In genomic region chr1:43586136-43586726, GRCh38 we compare ENCODE assay signal across 14 cellular contexts. TPM values are rescaled to one million over a fixed set of nuclear protein-coding genes. Genes with fewer than 3 reads are reported as not detected.
A peak's percentile ranks its signal among the peaks of the same experiment; 100 is the strongest.
DNase-seq lines count a peak whose midpoint lies in the region; ATAC-seq and TF ChIP-seq lines count a peak whose summit lies in the region.
"Had no signal": no experiment of that assay in that cellular context is flagged by ENCODE, and none has a peak within 500 bp of the region (broad histone marks: within the 10 kb centered on the region; RNA-seq: fewer than 3 reads in every experiment).

No MANE protein-coding gene starts in this region.

- H3K36me3 ChIP-seq in NT2/D1 (ENCODE audit: insufficient read depth, insufficient read length, low read length) (peaks cover 90% of the 10 kb centered on the region), HAP-1 (replicated peaks) (peaks cover 25% of the 10 kb centered on the region)

- peak; percentile 48 for DNase-seq in NCI-H2107 (lab: John Stamatoyannopoulos, UW)
- DNase-seq in NT2/D1 (ENCODE audit: low read depth, low spot score) = no peak
- DNase-seq in foreskin keratinocyte = peak; percentile 24 to 47
- DNase-seq in ureter (ENCODE audit: low spot score) = peak; percentile 61
- DNase-seq in HAP-1 (ENCODE audit: low spot score in 2 of 2) = no peak
- DNase-seq: activated CD4-positive, alpha-beta T cell treated with anti-CD3 and anti-CD28 coated beads, Interleukin-2, amount 50 U/mL, for 4 hours; DND-41; lower lobe of right lung; MM.1S; NCI-H446; PC-3 had no signal

- H3K27me3 ChIP-seq in NT2/D1 (ENCODE audit: insufficient read depth, insufficient read length) (no peaks in the 10 kb centered on the region), foreskin keratinocyte (no peaks in the 10 kb centered on the region), HAP-1 (ENCODE audit: low read depth) (no peaks in the 10 kb centered on the region)

- peak overlapping the region; percentile 21 for H3K27ac ChIP-seq in foreskin keratinocyte
- H3K27ac ChIP-seq: lower lobe of right lung had no signal

- H3K4me1 ChIP-seq in NT2/D1 (ENCODE audit: insufficient read depth, insufficient read length) = peaks cover 30% of the 10 kb centered on the region
- H3K4me1 ChIP-seq in foreskin keratinocyte = peaks cover 17% of the 10 kb centered on the region
- no peaks in the 10 kb centered on the region for H3K4me1 ChIP-seq in HAP-1
- H3K4me1 ChIP-seq: lower lobe of right lung had no signal

- in situ Hi-C loops in HAP-1 (cut with MboI; ENCODE audit: low sequenced_read_pairs) = no loop called here

- no peak for ATAC-seq in foreskin keratinocyte
- ATAC-seq in GM21390 (IDR thresholded peaks at IDR 0.05; ENCODE audit: unreplicated experiment) = no peak
- ATAC-seq in HG03097 (IDR thresholded peaks at IDR 0.05; ENCODE audit: low FRiP score, unreplicated experiment) = no peak
- ATAC-seq: GM23338, lower lobe of right lung, PC-3 had no signal

- H3K4me3 ChIP-seq in NT2/D1 (ENCODE audit: insufficient read length, low read depth) = no peak overlapping the region
- H3K4me3 ChIP-seq in HAP-1 = no peak overlapping the region
- H3K4me3 ChIP-seq: GM23338, lower lobe of right lung had no signal

- H3K9me3 ChIP-seq in NT2/D1 (ENCODE audit: insufficient read depth, low read length) = no peaks in the 10 kb centered on the region
- H3K9me3 ChIP-seq in HAP-1 = no peaks in the 10 kb centered on the region
- H3K9me3 ChIP-seq: lower lobe of right lung had no signal

- TF ChIP-seq CTCF in foreskin keratinocyte (conservative IDR thresholded peaks at IDR 0.05) = no peak

- peak overlapping the region; percentile 13 for H3K9ac ChIP-seq in NT2/D1 (ENCODE audit: insufficient read length, low read depth)

RNA-seq across cellular contexts. Expression of gene PTPRF, which starts 55.5 kb away (rescaled TPM):
- total RNA-seq in foreskin keratinocyte = 147 and 186 TPM in 2 replicates
- 57.6 and 75.7 TPM in 2 replicates for polyA plus RNA-seq in foreskin keratinocyte
- 405 TPM for total RNA-seq in ureter

Comparison
In these comparisons a context has a peak if more than half of its experiments do, and no peak if none do; other contexts are left out.
1. DNase-seq: peak in NCI-H2107 (single experiment), foreskin keratinocyte (2 of 2) and ureter (single experiment); none in NT2/D1 (single experiment) and HAP-1 (0 of 2).